8 cellular contexts compared by ENCODE assay signal in the genomic region with DNA sequence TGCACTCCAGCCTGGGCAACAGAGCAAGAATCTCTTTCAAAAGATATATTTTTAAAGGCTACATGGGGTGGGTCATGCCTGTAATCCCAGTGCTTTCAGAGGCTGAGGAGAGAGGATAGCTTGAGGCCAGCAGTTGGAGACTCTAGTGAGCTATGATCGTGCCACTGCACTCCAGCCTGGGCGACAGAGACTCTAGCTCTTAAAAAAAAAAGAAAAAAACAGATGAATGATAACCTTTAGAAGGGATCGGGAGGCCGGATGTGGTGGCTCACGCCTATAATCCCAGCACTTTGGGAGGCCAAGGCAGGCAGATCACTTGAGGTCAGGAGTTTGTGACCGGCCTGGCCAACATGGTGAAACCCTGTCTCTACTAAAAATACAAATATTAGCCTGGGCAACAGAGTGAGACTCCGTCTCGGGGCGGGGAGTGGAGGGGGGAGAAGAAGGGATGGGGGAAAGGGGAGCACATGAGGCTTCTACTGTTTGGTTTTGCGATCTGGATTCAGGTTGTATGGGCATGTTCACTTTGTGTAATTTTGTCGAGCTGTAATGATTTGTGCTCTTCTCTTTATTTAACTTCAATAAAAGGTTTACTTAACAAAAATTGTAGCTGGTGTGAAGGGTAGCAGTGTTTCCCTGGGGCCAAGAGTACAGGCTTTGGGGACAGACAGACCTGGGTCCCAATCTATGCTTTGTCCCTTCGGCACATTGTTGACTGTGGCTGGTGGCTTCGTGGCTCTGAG. TPM values are rescaled to one million over a fixed set of nuclear protein-coding genes. Genes with fewer than 3 reads are reported as not detected.
A peak's percentile ranks its signal among the peaks of the same experiment; 100 is the strongest.
DNase-seq lines count a peak whose midpoint lies in the region; ATAC-seq and TF ChIP-seq lines count a peak whose summit lies in the region.

No MANE protein-coding gene starts in this region.

- H3K27me3 Mint-ChIP-seq in nephron (ENCODE audit: low read depth) = no peaks in the 10 kb centered on the region

- intact Hi-C loops in colonic mucosa (cut with DNase I) = no loop called here

- no peaks in the 10 kb centered on the region for H3K9me3 Mint-ChIP-seq in nephron

- peaks cover 28% of the 10 kb centered on the region for H3K4me1 Mint-ChIP-seq in nephron

- no peaks in the 10 kb centered on the region for H3K27me3 ChIP-seq in BJ (ENCODE audit: control insufficient read depth, insufficient read depth, low read length)
- H3K27me3 ChIP-seq in NT2/D1 (ENCODE audit: insufficient read depth, insufficient read length) = no peaks in the 10 kb centered on the region
- no peaks in the 10 kb centered on the region for H3K27me3 ChIP-seq in colonic mucosa

- DNase-seq in BJ (ENCODE audit: low read depth) (no peak), NT2/D1 (ENCODE audit: low read depth, low spot score) (no peak), colonic mucosa (peak; percentile 19), globus pallidus (ENCODE audit: low spot score) (no peak), NCI-H1417 (lab: John Stamatoyannopoulos, UW) (no peak)

- peak overlapping the region; percentile 84 for H3K9ac ChIP-seq in NT2/D1 (ENCODE audit: insufficient read length, low read depth)
- peak overlapping the region; percentile 79 to 93 for H3K9ac ChIP-seq in colonic mucosa (ENCODE audit: low read depth in 2 of 2, low read length in 2 of 2)

- H3K36me3 ChIP-seq in BJ (ENCODE audit: control insufficient read depth, insufficient read depth, low read length) (peaks cover 14% of the 10 kb centered on the region), NT2/D1 (ENCODE audit: insufficient read depth, insufficient read length, low read length) (peaks cover 29% of the 10 kb centered on the region), colonic mucosa (peaks cover 4% of the 10 kb centered on the region)

- no peak for TF ChIP-seq CTCF in BJ (IDR thresholded peaks at IDR 0.05; ENCODE audit: insufficient read depth, low read depth, low read length)
- no peak for TF ChIP-seq CTCF in colonic mucosa (IDR thresholded peaks at IDR 0.05)
- TF ChIP-seq CTCF in nephron (IDR thresholded peaks at IDR 0.05; ENCODE audit: unreplicated experiment in 3 of 3) = no peak

- CTCF ChIA-PET in BJ (lab: Yijun Ruan, JAX) = interaction anchor here (0.8 to 2.7 kb wide), 7 partner anchors 9 to 177 kb away, joined by 3 to 20 read pairs (median 5); no protein-coding TSS in a partner anchor

- H3K4me3 Mint-ChIP-seq in nephron = peak overlapping the region; percentile 98 to 99 (median 99)

- H3K4me3 ChIP-seq in BJ (ENCODE audit: low read depth, low read length) (peak overlapping the region; percentile 93), NT2/D1 (ENCODE audit: insufficient read length, low read depth) (peak overlapping the region; percentile 92), colonic mucosa (peak overlapping the region; percentile 60)

- no peaks in the 10 kb centered on the region for H3K9me3 ChIP-seq in NT2/D1 (ENCODE audit: insufficient read depth, low read length)
- H3K9me3 ChIP-seq in colonic mucosa = no peaks in the 10 kb centered on the region

- H3K27ac Mint-ChIP-seq in nephron = peak overlapping the region; percentile 95 to 98 (median 97)

- peaks cover 2% of the 10 kb centered on the region for H3K4me1 ChIP-seq in NT2/D1 (ENCODE audit: insufficient read depth, insufficient read length)
- H3K4me1 ChIP-seq in colonic mucosa = peaks cover 20% of the 10 kb centered on the region

- ATAC-seq in HG02970 (IDR thresholded peaks at IDR 0.05; ENCODE audit: low FRiP score, unreplicated experiment) (no peak), GM18519 (IDR thresholded peaks at IDR 0.05; ENCODE audit: low FRiP score, unreplicated experiment) (no peak)

- peaks cover 29% of the 10 kb centered on the region for H3K36me3 Mint-ChIP-seq in nephron (ENCODE audit: low read depth)

- POLR2A ChIA-PET in BJ (lab: Charles Lee) = no interaction called here

- H3K27ac ChIP-seq in colonic mucosa = peak overlapping the region; percentile 95

RNA-seq across cellular contexts. Expression of gene PSMC4, which starts 1.1 kb away (rescaled TPM):
- polyA plus RNA-seq in BJ (2011; rRNA removed) = 71.5 and 105 TPM in 2 replicates
- polyA minus RNA-seq in BJ (2011; rRNA and poly(A)+ RNA removed) = 55.9 and 58.3 TPM in 2 replicates
- 100 to 1,000 TPM in 1 of 2 donors, 10 to 100 TPM in 1; 87.3 to 143 TPM for total RNA-seq in colonic mucosa

RNA-seq across cellular contexts. Expression of gene ZNF546, which starts 27.0 kb away (rescaled TPM):
- 1.4 and 1.9 TPM in 2 replicates for polyA plus RNA-seq in BJ (2011; rRNA removed)
- 2.9 and 5.2 TPM in 2 replicates for polyA minus RNA-seq in BJ (2011; rRNA and poly(A)+ RNA removed)
- 1 to 10 TPM; 1.1 to 1.3 TPM for total RNA-seq in colonic mucosa

RNA-seq across cellular contexts. Expression of gene FCGBP, which starts 35.4 kb away (rescaled TPM):
- polyA plus RNA-seq in BJ (2011; rRNA removed) = 0.01 TPM in 1 of 2 replicates, not detected in the other
- polyA minus RNA-seq in BJ (2011; rRNA and poly(A)+ RNA removed) = not detected in 2 replicates
- 1,000 to 10,000 TPM; 2,896 to 3,903 TPM for total RNA-seq in colonic mucosa
